15 cellular contexts compared by ENCODE assay signal in genomic region chr19:29378543-29379105, GRCh38.
A peak's percentile ranks its signal among the peaks of the same experiment; 100 is the strongest.
DNase-seq lines count a peak whose midpoint lies in the region; ATAC-seq and TF ChIP-seq lines count a peak whose summit lies in the region.
"Had no signal": no experiment of that assay in that cellular context is flagged by ENCODE, and none has a peak within 500 bp of the region (broad histone marks: within the 10 kb centered on the region; RNA-seq: fewer than 3 reads in every experiment).

No MANE protein-coding gene starts in this region.

- intact Hi-C loops in lower lobe of right lung (cut with DNase I): no loop called here
- intact Hi-C loops in activated T-helper 1 cell treated with anti-CD3 and anti-CD28 coated beads, Interleukin-12 subunit alpha, Interleukin-12 subunit beta, Interleukin-2, Interleukin-4 antibody, amounts not matched to agents 30 ng/mL and 10 ng/mL and 1 ng/mL, durations not matched to agents 14 hours and 24 hours and 36 hours (cut with micrococcal nuclease): no loop called here

- no peak overlapping the region for H3K4me3 Mint-ChIP-seq in H9
- no peak overlapping the region for H3K4me3 Mint-ChIP-seq in central memory CD8-positive, alpha-beta T cell
- no peak overlapping the region for H3K4me3 Mint-ChIP-seq in activated T-helper 1 cell treated with anti-CD3 and anti-CD28 coated beads, Interleukin-12 subunit alpha, Interleukin-12 subunit beta, Interleukin-2, Interleukin-4 antibody, amounts not matched to agents 30 ng/mL and 10 ng/mL and 1 ng/mL, durations not matched to agents 14 hours and 24 hours and 36 hours
- H3K4me3 Mint-ChIP-seq: CD8-positive, alpha-beta T cell; IgD-negative memory B cell had no signal

- no peak overlapping the region for H3K4me2 ChIP-seq in H9 (ENCODE audit: insufficient read depth, insufficient read length, low read length)

- no peaks in the 10 kb centered on the region for H3K36me3 Mint-ChIP-seq in H9 (ENCODE audit: insufficient read depth in 1 of 3, low read depth in 3 of 3)
- no peaks in the 10 kb centered on the region for H3K36me3 Mint-ChIP-seq in central memory CD8-positive, alpha-beta T cell (ENCODE audit: insufficient read depth)
- no peaks in the 10 kb centered on the region for H3K36me3 Mint-ChIP-seq in activated T-helper 1 cell treated with anti-CD3 and anti-CD28 coated beads, Interleukin-12 subunit alpha, Interleukin-12 subunit beta, Interleukin-2, Interleukin-4 antibody, amounts not matched to agents 30 ng/mL and 10 ng/mL and 1 ng/mL, durations not matched to agents 14 hours and 24 hours and 36 hours (ENCODE audit: low read depth)
- H3K36me3 Mint-ChIP-seq: CD8-positive, alpha-beta T cell; IgD-negative memory B cell had no signal

- no peak for TF ChIP-seq POLR2A in suprapubic skin (IDR thresholded peaks at IDR 0.05)

- H2BK120ac ChIP-seq in H9 (ENCODE audit: low read depth, low read length, poor library complexity, severe bottlenecking): no peak overlapping the region

- H4K5ac ChIP-seq in H9 (ENCODE audit: insufficient read length, low read depth, low read length): no peak overlapping the region

- no peak overlapping the region for H2BK20ac ChIP-seq in H9 (ENCODE audit: low read depth, low read length, poor library complexity, severe bottlenecking)

- H3K9me3 Mint-ChIP-seq in H9: no peaks in the 10 kb centered on the region
- no peaks in the 10 kb centered on the region for H3K9me3 Mint-ChIP-seq in central memory CD8-positive, alpha-beta T cell
- no peaks in the 10 kb centered on the region for H3K9me3 Mint-ChIP-seq in activated T-helper 1 cell treated with anti-CD3 and anti-CD28 coated beads, Interleukin-12 subunit alpha, Interleukin-12 subunit beta, Interleukin-2, Interleukin-4 antibody, amounts not matched to agents 30 ng/mL and 10 ng/mL and 1 ng/mL, durations not matched to agents 14 hours and 24 hours and 36 hours
- H3K9me3 Mint-ChIP-seq: CD8-positive, alpha-beta T cell had no signal

- H3K27me3 Mint-ChIP-seq in H9 (ENCODE audit: low read depth): peaks cover 14% of the 10 kb centered on the region
- H3K27me3 Mint-ChIP-seq in central memory CD8-positive, alpha-beta T cell: peaks cover 58% of the 10 kb centered on the region
- H3K27me3 Mint-ChIP-seq in activated T-helper 1 cell treated with anti-CD3 and anti-CD28 coated beads, Interleukin-12 subunit alpha, Interleukin-12 subunit beta, Interleukin-2, Interleukin-4 antibody, amounts not matched to agents 30 ng/mL and 10 ng/mL and 1 ng/mL, durations not matched to agents 14 hours and 24 hours and 36 hours (ENCODE audit: insufficient read depth): peaks cover 10% of the 10 kb centered on the region

- H3K27me3 ChIP-seq in H9 (ENCODE audit: insufficient read depth, low read length) (no peaks in the 10 kb centered on the region), lower lobe of right lung (ENCODE audit: low read depth) (peaks cover 19% of the 10 kb centered on the region), suprapubic skin (peaks cover 9% of the 10 kb centered on the region)
- H3K27me3 ChIP-seq: SJCRH30 had no signal

- H3K27ac ChIP-seq in H9 (ENCODE audit: insufficient read length, low read depth, low read length) (no peak overlapping the region), lower lobe of right lung (no peak overlapping the region), suprapubic skin (no peak overlapping the region)
- H3K27ac ChIP-seq: SJCRH30 had no signal

- H4K8ac ChIP-seq in H9 (replicated peaks; ENCODE audit: insufficient read length, low read depth, low read length): no peak overlapping the region

- H2AFZ ChIP-seq in H9 (ENCODE audit: low read length): no peak overlapping the region

- no peak for TF ChIP-seq CTCF in H9 (conservative IDR thresholded peaks at IDR 0.05)
- no peak for TF ChIP-seq CTCF in lower lobe of right lung (IDR thresholded peaks at IDR 0.05)
- TF ChIP-seq CTCF in suprapubic skin (IDR thresholded peaks at IDR 0.05): no peak

- no peak overlapping the region for H2BK15ac ChIP-seq in H9 (ENCODE audit: low read depth, low read length)

- no peak overlapping the region for H2AK5ac ChIP-seq in H9 (ENCODE audit: insufficient read length, low read length)

- no CpG with 5 or more reads among the region's 6 CpGs for WGBS in H9 (ENCODE audit: extremely low coverage, insufficient read length, low lambda C conversion rate)
- 71% methylated on average over 6 of the region's 6 CpGs for WGBS in suprapubic skin

- H3T11ph ChIP-seq in H9 (ENCODE audit: low read length): no peak overlapping the region

- no peaks in the 10 kb centered on the region for H3K79me2 ChIP-seq in H9 (ENCODE audit: insufficient read depth, low read length)

- ATAC-seq in central memory CD8-positive, alpha-beta T cell (replicated peaks; ENCODE audit: extremely low read depth, poor library complexity, severe bottlenecking): no peak
- ATAC-seq in lower lobe of right lung (no peak), GM21528 (IDR thresholded peaks at IDR 0.05; ENCODE audit: low FRiP score, unreplicated experiment) (no peak)
- ATAC-seq: CD8-positive, alpha-beta T cell; HCT116 had no signal

- no peak overlapping the region for H3K18ac ChIP-seq in H9 (ENCODE audit: insufficient read length, low read depth, low read length)

- no peak overlapping the region for H3K14ac ChIP-seq in H9 (ENCODE audit: insufficient read depth, low read length)

- peak; percentile 16 for DNase-seq in H9
- DNase-seq in central memory CD8-positive, alpha-beta T cell (ENCODE audit: low spot score in 2 of 2): peak; percentile 1 to 3
- peak; percentile 1 for DNase-seq in lower lobe of right lung
- DNase-seq in suprapubic skin (ENCODE audit: low spot score in 2 of 2): peak; percentile 16 to 27
- DNase-seq in activated T-helper 1 cell treated with anti-CD3 and anti-CD28 coated beads, Interleukin-12 subunit alpha, Interleukin-12 subunit beta, Interleukin-2, Interleukin-4 antibody, amounts not matched to agents 30 ng/mL and 10 ng/mL and 1 ng/mL, durations not matched to agents 14 hours and 24 hours and 36 hours (ENCODE audit: low spot score): no peak
- DNase-seq in glomerular visceral epithelial cell (ENCODE audit: extremely low spot score): no peak
- DNase-seq: NCI-H1417 treated with DMSO at 0.1 percent for 48 hours, NCI-H2029, NCI-H510A, NCI-H82, SJCRH30 had no signal

- no peak overlapping the region for H3K27ac Mint-ChIP-seq in H9
- no peak overlapping the region for H3K27ac Mint-ChIP-seq in central memory CD8-positive, alpha-beta T cell (ENCODE audit: low read depth)
- no peak overlapping the region for H3K27ac Mint-ChIP-seq in activated T-helper 1 cell treated with anti-CD3 and anti-CD28 coated beads, Interleukin-12 subunit alpha, Interleukin-12 subunit beta, Interleukin-2, Interleukin-4 antibody, amounts not matched to agents 30 ng/mL and 10 ng/mL and 1 ng/mL, durations not matched to agents 14 hours and 24 hours and 36 hours
- H3K27ac Mint-ChIP-seq: CD8-positive, alpha-beta T cell; IgD-negative memory B cell had no signal

- no peak overlapping the region for H2BK5ac ChIP-seq in H9 (ENCODE audit: insufficient read length, low read length)

- H3K4me3 ChIP-seq in lower lobe of right lung: no peak overlapping the region
- H3K4me3 ChIP-seq in suprapubic skin: no peak overlapping the region
- H3K4me3 ChIP-seq: SJCRH30 had no signal

- 0 out of 2 replicates have a peak, but pooled peaks cover 2% of the 10 kb centered on the region for H3K4me1 ChIP-seq in H9 (ENCODE audit: insufficient read depth, low read length)
- no peaks in the 10 kb centered on the region for H3K4me1 ChIP-seq in lower lobe of right lung
- no peaks in the 10 kb centered on the region for H3K4me1 ChIP-seq in suprapubic skin
- H3K4me1 ChIP-seq: SJCRH30 had no signal

- H3K23ac ChIP-seq in H9 (ENCODE audit: insufficient read length, low read depth, low read length): no peak overlapping the region

- H4K91ac ChIP-seq in H9 (ENCODE audit: insufficient read length, low read depth, low read length): no peak overlapping the region

- no peak overlapping the region for H3K4ac ChIP-seq in H9 (ENCODE audit: low read depth, low read length)

- H2BK12ac ChIP-seq in H9 (ENCODE audit: insufficient read length, low read depth, low read length): no peak overlapping the region

- H3K79me1 ChIP-seq in H9 (ENCODE audit: insufficient read depth, low read depth, low read length, poor library complexity, severe bottlenecking): no peaks in the 10 kb centered on the region

- H3K23me2 ChIP-seq in H9 (ENCODE audit: insufficient read length, low read depth, low read length, poor library complexity, severe bottlenecking): no peaks in the 10 kb centered on the region

- no peak overlapping the region for H3K56ac ChIP-seq in H9 (ENCODE audit: insufficient read length, low read depth, low read length)

- H4K20me1 ChIP-seq in H9 (ENCODE audit: control insufficient read depth, insufficient read depth, insufficient read length): no peaks in the 10 kb centered on the region

- H3K4me1 Mint-ChIP-seq in H9: peaks cover 25 to 27% of the 10 kb centered on the region in 2 experiments
- no peaks in the 10 kb centered on the region for H3K4me1 Mint-ChIP-seq in central memory CD8-positive, alpha-beta T cell
- H3K4me1 Mint-ChIP-seq in activated T-helper 1 cell treated with anti-CD3 and anti-CD28 coated beads, Interleukin-12 subunit alpha, Interleukin-12 subunit beta, Interleukin-2, Interleukin-4 antibody, amounts not matched to agents 30 ng/mL and 10 ng/mL and 1 ng/mL, durations not matched to agents 14 hours and 24 hours and 36 hours (ENCODE audit: low read depth): no peaks in the 10 kb centered on the region
- H3K4me1 Mint-ChIP-seq: IgD-negative memory B cell had no signal

- H3K36me3 ChIP-seq in lower lobe of right lung (no peaks in the 10 kb centered on the region), suprapubic skin (no peaks in the 10 kb centered on the region)
- H3K36me3 ChIP-seq: SJCRH30 had no signal

- H3K9me3 ChIP-seq in H9 (ENCODE audit: control insufficient read depth, low read depth, low read length): no peaks in the 10 kb centered on the region
- no peaks in the 10 kb centered on the region for H3K9me3 ChIP-seq in lower lobe of right lung
- no peaks in the 10 kb centered on the region for H3K9me3 ChIP-seq in suprapubic skin
- H3K9me3 ChIP-seq: SJCRH30 had no signal

- no peak overlapping the region for H3K9ac ChIP-seq in H9 (ENCODE audit: extremely low read depth, insufficient read length, low read length)

- no peak for TF ChIP-seq EP300 in suprapubic skin (IDR thresholded peaks at IDR 0.05)

Comparison
In these comparisons a context has a peak if more than half of its experiments do, and no peak if none do; other contexts are left out.
1. DNase-seq: peak in H9 (single experiment), central memory CD8-positive, alpha-beta T cell (2 of 2), lower lobe of right lung (single experiment) and suprapubic skin (2 of 2); none in activated T-helper 1 cell treated with anti-CD3 and anti-CD28 coated beads, Interleukin-12 subunit alpha, Interleukin-12 subunit beta, Interleukin-2, Interleukin-4 antibody, amounts not matched to agents 30 ng/mL and 10 ng/mL and 1 ng/mL, durations not matched to agents 14 hours and 24 hours and 36 hours (single experiment) and glomerular visceral epithelial cell (single experiment).